In the genomic region with DNA sequence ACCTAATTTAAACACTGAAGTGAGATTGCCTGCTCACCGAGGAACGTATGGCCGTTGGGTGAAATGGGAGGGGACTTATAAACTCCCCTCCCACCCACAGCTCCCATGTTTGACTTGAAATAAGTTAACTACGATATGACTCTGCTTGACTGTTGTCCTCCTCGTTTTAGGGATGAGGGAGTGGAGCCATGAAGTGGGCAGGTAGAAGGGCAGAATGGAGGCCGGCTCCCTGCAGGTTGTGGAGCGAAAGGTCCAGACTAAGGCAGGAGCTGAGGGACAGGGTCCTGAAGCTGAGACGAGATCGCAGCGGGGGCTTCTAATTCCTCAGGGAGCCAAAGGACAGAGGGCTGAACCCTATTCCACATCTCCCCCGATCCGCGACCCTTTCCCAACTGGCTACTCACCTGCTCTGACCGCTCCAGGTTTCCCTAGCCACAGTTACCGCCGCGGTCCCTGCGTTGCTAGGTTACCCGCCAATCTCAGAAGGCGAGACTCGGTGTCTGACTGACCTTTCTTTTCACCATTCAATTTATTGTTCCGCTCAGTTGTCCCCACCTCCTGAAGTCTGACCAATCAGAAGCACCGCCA, we compare ENCODE assay signal across 8 cellular contexts. TPM values are rescaled to one million over a fixed set of nuclear protein-coding genes. Genes with fewer than 3 reads are reported as not detected.
DNase-seq lines count a peak whose midpoint lies in the region; ATAC-seq and TF ChIP-seq lines count a peak whose summit lies in the region.

No MANE protein-coding gene starts in this region.

- TF ChIP-seq CTCF in astrocyte of the cerebellum (IDR thresholded peaks at IDR 0.05; ENCODE audit: low read depth, low read length, missing control alignments) = no peak

- peak; percentile 74 for ATAC-seq in HG03558 (IDR thresholded peaks at IDR 0.05; ENCODE audit: extremely low read depth, unreplicated experiment)
- ATAC-seq in GM19328 (IDR thresholded peaks at IDR 0.05; ENCODE audit: unreplicated experiment) = no peak

- WGBS in mesendoderm (ENCODE audit: extremely low coverage, insufficient coverage, low lambda C conversion rate) = no CpG with 5 or more reads among the region's 23 CpGs

- H3K36me3 ChIP-seq in mesendoderm (ENCODE audit: control insufficient read depth, insufficient read depth, low read length) = no peaks in the 10 kb centered on the region

- no peak overlapping the region for H2AK5ac ChIP-seq in mesendoderm (ENCODE audit: low read length)

- in situ Hi-C loops in astrocyte of the cerebellum (cut with HindIII; ENCODE audit: low sequenced_read_pairs) = no loop called here

- no peak overlapping the region for H3K18ac ChIP-seq in mesendoderm (ENCODE audit: low read length)

- H3K4me3 ChIP-seq in astrocyte of the cerebellum (ENCODE audit: low read depth, low read length) (peak overlapping the region; percentile 75), mesendoderm (ENCODE audit: low read length) (peak overlapping the region; percentile 59)

- H2BK15ac ChIP-seq in mesendoderm (replicated peaks; ENCODE audit: low read depth) = no peak overlapping the region

- peak overlapping the region; percentile 67 for H3K56ac ChIP-seq in mesendoderm (ENCODE audit: low read length)

- H2BK5ac ChIP-seq in mesendoderm (ENCODE audit: low read length) = no peak overlapping the region

- no peak overlapping the region for H3K23ac ChIP-seq in mesendoderm (ENCODE audit: low read length)

- H4K8ac ChIP-seq in mesendoderm (ENCODE audit: low read depth, low read length) = no peak overlapping the region

- H3K79me1 ChIP-seq in mesendoderm (ENCODE audit: low read length) = peaks cover 2% of the 10 kb centered on the region

- DNase-seq in EL = peak; percentile 27
- no peak for DNase-seq in astrocyte of the cerebellum (ENCODE audit: low read depth)
- DNase-seq in mesendoderm = no peak
- DNase-seq in hepatic stellate cell (ENCODE audit: low spot score) = no peak
- DNase-seq in NCI-H187 treated with DMSO at 0.1 percent for 48 hours (lab: John Stamatoyannopoulos, UW) = no peak
- DNase-seq in SHP77 treated with DMSO at 0.1 percent for 48 hours (lab: John Stamatoyannopoulos, UW) = no peak

- H3K4me2 ChIP-seq in mesendoderm (ENCODE audit: low read length) = peak overlapping the region; percentile 88

- no peak overlapping the region for H2BK120ac ChIP-seq in mesendoderm (ENCODE audit: low read depth, low read length)

- no peak overlapping the region for H3K27ac ChIP-seq in mesendoderm (ENCODE audit: low read depth, low read length)

- no peak overlapping the region for H3K4ac ChIP-seq in mesendoderm (ENCODE audit: low read depth, low read length)

- H3K79me2 ChIP-seq in mesendoderm (ENCODE audit: control insufficient read depth, insufficient read depth, low read length) = no peaks in the 10 kb centered on the region

- no peaks in the 10 kb centered on the region for H3K27me3 ChIP-seq in mesendoderm (ENCODE audit: insufficient read depth, low read length, poor library complexity)

- peaks cover 3% of the 10 kb centered on the region for H3K4me1 ChIP-seq in mesendoderm (ENCODE audit: control insufficient read depth, low read depth, low read length)

- H4K5ac ChIP-seq in mesendoderm (ENCODE audit: low read length) = no peak overlapping the region

- peak overlapping the region; percentile 26 for H3K9ac ChIP-seq in mesendoderm (ENCODE audit: low read length)

RNA-seq across cellular contexts. Expression of gene TPCN1, which starts 0.6 kb away (rescaled TPM):
- 6.1 TPM for polyA plus RNA-seq in mesendoderm (2013, experiment 1 of 2)
- 7.0 TPM for polyA plus RNA-seq in mesendoderm (2013, experiment 2 of 2)

RNA-seq across cellular contexts. Expression of gene RITA1, which starts 35.2 kb away (rescaled TPM):
- polyA plus RNA-seq in mesendoderm (2013, experiment 1 of 2) = 18.4 TPM
- polyA plus RNA-seq in mesendoderm (2013, experiment 2 of 2) = 18.4 TPM

RNA-seq across cellular contexts. Expression of gene DDX54, which starts 35.4 kb away (rescaled TPM):
- 78.4 TPM for polyA plus RNA-seq in mesendoderm (2013, experiment 1 of 2)
- polyA plus RNA-seq in mesendoderm (2013, experiment 2 of 2) = 78.6 TPM
